ENCODE assay signal across 17 cellular contexts in the genomic region with DNA sequence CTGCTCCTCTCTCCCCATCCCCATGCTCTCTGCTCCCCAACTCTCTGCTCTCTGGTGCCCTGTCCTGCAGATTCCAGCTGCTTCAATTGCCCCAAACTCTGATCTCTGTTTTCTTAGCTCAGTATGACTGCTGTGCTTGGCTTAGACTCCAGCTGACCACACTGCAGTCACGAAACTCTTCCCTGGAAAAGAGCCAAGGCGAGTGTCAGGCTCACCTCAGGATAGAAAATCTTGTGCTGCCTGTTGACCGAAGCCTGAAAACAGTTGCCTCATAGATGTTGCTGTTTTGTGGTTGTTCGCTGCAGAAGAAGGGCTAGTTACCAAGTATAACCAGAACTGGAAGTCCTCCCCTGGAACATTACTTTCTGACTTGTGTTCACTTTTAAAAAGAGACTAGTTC. TPM values are rescaled to one million over a fixed set of nuclear protein-coding genes. Genes with fewer than 3 reads are reported as not detected.
A peak's percentile ranks its signal among the peaks of the same experiment; 100 is the strongest.
DNase-seq lines count a peak whose midpoint lies in the region; ATAC-seq and TF ChIP-seq lines count a peak whose summit lies in the region.
"Had no signal": no experiment of that assay in that cellular context is flagged by ENCODE, and none has a peak within 500 bp of the region (broad histone marks: within the 10 kb centered on the region; RNA-seq: fewer than 3 reads in every experiment).

No MANE protein-coding gene starts in this region.

- peaks cover 9% of the 10 kb centered on the region for H3K4me1 Mint-ChIP-seq in activated CD4-positive, alpha-beta memory T cell treated with anti-CD3 and anti-CD28 coated beads, Interleukin-2, amount 10 ng/mL, durations not matched to agents 7 days and 5 days
- H3K4me1 Mint-ChIP-seq: central memory CD8-positive, alpha-beta T cell had no signal

- CTCF ChIA-PET in activated CD4-positive, alpha-beta memory T cell treated with anti-CD3 and anti-CD28 coated beads, Interleukin-2, amount 10 ng/mL, durations not matched to agents 7 days and 5 days (lab: Charles Lee), result no interaction called here

- TF ChIP-seq CTCF in astrocyte of the spinal cord (IDR thresholded peaks at IDR 0.05; ENCODE audit: low read depth, low read length), result no peak

- no peak for ATAC-seq in GM19395 (IDR thresholded peaks at IDR 0.05; ENCODE audit: unreplicated experiment)
- ATAC-seq: left lung; stimulated activated naive CD8-positive, alpha-beta T cell treated with anti-CD3 and anti-CD28 coated beads, Interleukin-15, Interleukin-2, amounts not matched to agents 100 U/mL and 50 U/mL, for 24 hours had no signal

- no peak overlapping the region for H3K27ac Mint-ChIP-seq in activated CD4-positive, alpha-beta memory T cell treated with anti-CD3 and anti-CD28 coated beads, Interleukin-2, amount 10 ng/mL, durations not matched to agents 7 days and 5 days
- H3K27ac Mint-ChIP-seq: activated T-helper 2 cell treated with anti-CD3 and anti-CD28 coated beads, Interferon-gamma antibody, Interleukin-2, Interleukin-4, amounts not matched to agents 10 μg/mL and 5 μg/mL and 100 μg/mL, durations not matched to agents 14 hours and 24 hours and 36 hours had no signal

- DNase-seq in SKM-1 treated with dmso at 0.1 percent for 144 hours (lab: John Stamatoyannopoulos, UW; ENCODE audit: unreplicated experiment), result peak; percentile 5
- no peak for DNase-seq in SKM-1 (lab: John Stamatoyannopoulos, UW; ENCODE audit: unreplicated experiment)
- peak; percentile 84 for DNase-seq in astrocyte of the spinal cord (ENCODE audit: low read depth, low spot score)
- DNase-seq in kidney tubule cell (ENCODE audit: low spot score), result peak; percentile 91
- DNase-seq in activated CD4-positive, alpha-beta memory T cell treated with anti-CD3 and anti-CD28 coated beads, Interleukin-2, amount 10 ng/mL, durations not matched to agents 7 days and 5 days, result no peak
- no peak for DNase-seq in DMS 273 treated with DMSO at 0.1 percent for 48 hours (lab: John Stamatoyannopoulos, UW)
- no peak for DNase-seq in 8988T
- DNase-seq: activated CD4-positive, alpha-beta T cell treated with anti-CD3 and anti-CD28 coated beads for 48 hours; GDM1; NCI-H2171 treated with DMSO at 0.1 percent for 48 hours; occipital lobe; stimulated activated CD4-positive, alpha-beta T cell treated with anti-CD3 and anti-CD28 coated beads, Interleukin-2, amount 100 ng/mL, for 24 hours; stimulated activated naive CD8-positive, alpha-beta T cell treated with anti-CD3 and anti-CD28 coated beads, Interleukin-15, Interleukin-2, amounts not matched to agents 100 U/mL and 50 U/mL, for 24 hours had no signal

- H3K9me3 Mint-ChIP-seq in activated CD4-positive, alpha-beta memory T cell treated with anti-CD3 and anti-CD28 coated beads, Interleukin-2, amount 10 ng/mL, durations not matched to agents 7 days and 5 days, result no peaks in the 10 kb centered on the region
- H3K9me3 Mint-ChIP-seq: activated T-helper 2 cell treated with anti-CD3 and anti-CD28 coated beads, Interferon-gamma antibody, Interleukin-2, Interleukin-4, amounts not matched to agents 10 μg/mL and 5 μg/mL and 100 μg/mL, durations not matched to agents 14 hours and 24 hours and 36 hours; central memory CD8-positive, alpha-beta T cell had no signal

- POLR2A ChIA-PET in activated CD4-positive, alpha-beta memory T cell treated with anti-CD3 and anti-CD28 coated beads, Interleukin-2, amount 10 ng/mL, durations not matched to agents 7 days and 5 days (lab: Charles Lee), result no interaction called here

- H3K4me3 ChIP-seq in astrocyte of the spinal cord (ENCODE audit: low read depth, low read length), result no peak overlapping the region
- H3K4me3 ChIP-seq: left lung had no signal

- H3K36me3 Mint-ChIP-seq in activated CD4-positive, alpha-beta memory T cell treated with anti-CD3 and anti-CD28 coated beads, Interleukin-2, amount 10 ng/mL, durations not matched to agents 7 days and 5 days (ENCODE audit: low read depth), result no peaks in the 10 kb centered on the region

- peaks cover 42% of the 10 kb centered on the region for H3K27me3 Mint-ChIP-seq in activated CD4-positive, alpha-beta memory T cell treated with anti-CD3 and anti-CD28 coated beads, Interleukin-2, amount 10 ng/mL, durations not matched to agents 7 days and 5 days

- in situ Hi-C loops in astrocyte of the spinal cord (cut with HindIII; ENCODE audit: low sequenced_read_pairs), result no loop called here

- no peak overlapping the region for H3K4me3 Mint-ChIP-seq in activated CD4-positive, alpha-beta memory T cell treated with anti-CD3 and anti-CD28 coated beads, Interleukin-2, amount 10 ng/mL, durations not matched to agents 7 days and 5 days
- H3K4me3 Mint-ChIP-seq: central memory CD8-positive, alpha-beta T cell had no signal

RNA-seq across cellular contexts. Expression of gene STON2, which starts 6.7 kb away (rescaled TPM):
- total RNA-seq in activated CD4-positive, alpha-beta memory T cell treated with anti-CD3 and anti-CD28 coated beads, Interleukin-2, amount 10 ng/mL, durations not matched to agents 7 days and 5 days, result 1 to 10 TPM; 3.0 to 4.3 TPM
- total RNA-seq: activated T-helper 2 cell treated with anti-CD3 and anti-CD28 coated beads, Interferon-gamma antibody, Interleukin-2, Interleukin-4, amounts not matched to agents 10 μg/mL and 5 μg/mL and 100 μg/mL, durations not matched to agents 14 hours and 24 hours and 36 hours had no signal

Comparison
In these comparisons a context has a peak if more than half of its experiments do, and no peak if none do; other contexts are left out.
1. DNase-seq: peak in SKM-1 treated with dmso at 0.1 percent for 144 hours (single experiment), astrocyte of the spinal cord (single experiment) and kidney tubule cell (single experiment); none in SKM-1 (single experiment), activated CD4-positive, alpha-beta memory T cell treated with anti-CD3 and anti-CD28 coated beads, Interleukin-2, amount 10 ng/mL, durations not matched to agents 7 days and 5 days (single experiment), DMS 273 treated with DMSO at 0.1 percent for 48 hours (single experiment) and 8988T (single experiment).